In the genomic region with DNA sequence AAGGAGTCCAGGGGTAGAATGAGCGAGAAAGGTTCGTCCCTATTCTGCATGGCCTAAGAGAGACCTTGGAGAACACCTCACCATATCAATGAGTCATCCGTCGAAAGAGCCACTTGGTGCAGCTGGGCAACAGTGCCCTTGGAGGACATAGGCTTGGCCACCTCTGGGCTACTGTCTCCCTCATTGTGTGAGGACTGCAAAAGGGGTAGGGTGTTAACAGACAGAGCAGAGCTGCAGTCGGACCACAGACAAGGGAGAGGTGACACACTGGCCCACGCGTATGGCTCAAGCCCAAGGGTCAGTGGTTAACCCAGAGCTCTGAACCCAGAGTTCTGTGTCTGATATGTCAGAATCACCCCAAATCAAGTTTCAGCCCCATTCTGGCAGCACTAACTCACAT, we compare ENCODE assay signal across 28 cellular contexts.
"Had no signal": no experiment of that assay in that cellular context is flagged by ENCODE, and none has a peak within 500 bp of the region (broad histone marks: within the 10 kb centered on the region; RNA-seq: fewer than 3 reads in every experiment).

No MANE protein-coding gene starts in this region.

- H3K27ac Mint-ChIP-seq: immature natural killer cell; mesothelial cell of epicardium; natural killer cell; progenitor cell of endocrine pancreas; stimulated activated naive B cell treated with anti-CD40 and anti-IgM and Interleukin-4, amounts not matched to agents 10 μg/mL and 1 μg/mL and 100 μg/mL, for 72 hours had no signal

- FAIRE-seq: islet of Langerhans, kidney, urothelium cell line had no signal

- ATAC-seq: left colon; stimulated activated naive B cell treated with anti-CD40 and anti-IgM and Interleukin-4, amounts not matched to agents 10 μg/mL and 1 μg/mL and 100 μg/mL, for 72 hours; stimulated activated naive CD8-positive, alpha-beta T cell treated with anti-CD3 and anti-CD28 coated beads, Interleukin-15, Interleukin-2, amounts not matched to agents 100 U/mL and 50 U/mL, for 24 hours had no signal

- H3K4me1 ChIP-seq: left ventricle myocardium inferior, right atrium auricular region, right lobe of liver, stomach, testis, thyroid gland, transverse colon, upper lobe of left lung had no signal

- H3K36me3 ChIP-seq: left ventricle myocardium inferior, ovary, right atrium auricular region, right lobe of liver, stomach, thyroid gland, transverse colon, upper lobe of left lung had no signal

- H3K27ac ChIP-seq: left ventricle myocardium inferior, ovary, right atrium auricular region, right lobe of liver, stomach, testis, thyroid gland, transverse colon, upper lobe of left lung had no signal

- H3K27me3 Mint-ChIP-seq: naive B cell; stimulated activated naive B cell treated with anti-CD40 and anti-IgM and Interleukin-4, amounts not matched to agents 10 μg/mL and 1 μg/mL and 100 μg/mL, for 72 hours had no signal

- H3K4me3 ChIP-seq: left ventricle myocardium inferior, lung, ovary, right atrium auricular region, right lobe of liver, smooth muscle cell, stomach, testis, thyroid gland, transverse colon, upper lobe of left lung had no signal

- H3K36me3 Mint-ChIP-seq: immature natural killer cell, mesothelial cell of epicardium, natural killer cell had no signal

- H3K27me3 ChIP-seq: ovary, right atrium auricular region, right lobe of liver, stomach, testis, thyroid gland, transverse colon, upper lobe of left lung had no signal

- H3K4me2 ChIP-seq: smooth muscle cell had no signal

- DNase-seq: hypothalamus; immature natural killer cell; kidney; left colon; left ventricle myocardium inferior; mesendoderm; naive B cell; natural killer cell; ovary; stimulated activated CD4-positive, alpha-beta T cell treated with anti-CD3 and anti-CD28 coated beads, Interleukin-12 subunit alpha, Interleukin-12 subunit beta, amount 100 ng/mL, for 4 hours; stimulated activated CD4-positive, alpha-beta T cell treated with anti-CD3 and anti-CD28 coated beads, Interleukin-15, amount 100 ng/mL, for 24 hours; stimulated activated CD4-positive, alpha-beta T cell treated with anti-CD3 and anti-CD28 coated beads, Interleukin-2, amount 100 ng/mL, for 24 hours; stimulated activated CD4-positive, alpha-beta T cell treated with anti-CD3 and anti-CD28 coated beads, Interleukin-4, amount 100 ng/mL, for 1 hour; stimulated activated naive B cell treated with anti-CD40 and anti-IgM and Interleukin-4, amounts not matched to agents 10 μg/mL and 1 μg/mL and 100 μg/mL, for 72 hours; stimulated activated naive CD8-positive, alpha-beta T cell treated with anti-CD3 and anti-CD28 coated beads, Interleukin-15, Interleukin-2, amounts not matched to agents 100 U/mL and 50 U/mL, for 24 hours; stomach; testis; thyroid gland; transverse colon; upper lobe of left lung had no signal

- H3K4me3 Mint-ChIP-seq: immature natural killer cell; mesothelial cell of epicardium; naive B cell; natural killer cell; stimulated activated naive B cell treated with anti-CD40 and anti-IgM and Interleukin-4, amounts not matched to agents 10 μg/mL and 1 μg/mL and 100 μg/mL, for 72 hours had no signal

- H3K9me3 ChIP-seq: ovary, right atrium auricular region, right lobe of liver, testis, thyroid gland, upper lobe of left lung had no signal

- H3K4me1 Mint-ChIP-seq: immature natural killer cell, mesothelial cell of epicardium, natural killer cell had no signal
